Comparison of ENCODE assay signal across 14 cellular contexts in the genomic region with DNA sequence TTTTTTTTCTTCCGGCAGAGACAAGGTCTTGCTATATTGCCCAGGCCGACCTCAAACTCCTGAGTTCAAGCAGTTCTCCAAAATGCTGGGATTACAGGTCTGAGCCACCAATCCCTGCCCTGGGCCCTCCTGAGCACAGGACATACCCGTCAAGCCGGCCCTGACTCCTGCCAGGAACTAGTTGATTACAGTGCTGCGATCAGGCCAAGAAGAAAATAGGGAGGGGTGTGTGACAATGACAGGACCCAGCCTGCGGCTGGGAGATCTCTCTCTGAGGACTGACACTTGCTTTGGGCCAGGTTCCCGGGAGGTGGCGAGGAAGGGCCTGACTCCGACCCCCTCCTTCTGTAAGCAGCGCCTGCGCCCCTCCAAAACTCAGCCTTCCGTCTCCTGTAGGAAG.
"Had no signal": no experiment of that assay in that cellular context is flagged by ENCODE, and none has a peak within 500 bp of the region (broad histone marks: within the 10 kb centered on the region; RNA-seq: fewer than 3 reads in every experiment).

No MANE protein-coding gene starts in this region.

- H3K4me3 ChIP-seq: cardiac muscle cell, lung, sigmoid colon had no signal

- H3K27me3 ChIP-seq: cardiac muscle cell, sigmoid colon had no signal

- H3K9ac ChIP-seq: SK-N-SH had no signal

- H3K36me3 ChIP-seq: cardiac muscle cell, sigmoid colon had no signal

- H3K9me3 ChIP-seq: sigmoid colon, SK-N-SH had no signal

- ATAC-seq: stimulated activated effector memory CD8-positive, alpha-beta T cell treated with anti-CD3 and anti-CD28 coated beads, Interleukin-12 subunit alpha, Interleukin-12 subunit beta, amount 100 ng/mL, for 72 hours; T-cell had no signal

- H3K27ac ChIP-seq: cardiac muscle cell, sigmoid colon had no signal

- DNase-seq: activated CD4-positive, alpha-beta T cell treated with anti-CD3 and anti-CD28 coated beads for 1 hour; activated CD4-positive, alpha-beta T cell treated with anti-CD3 and anti-CD28 coated beads, Interleukin-2, amount 50 U/mL, for 4 hours; activated naive CD4-positive, alpha-beta T cell treated with anti-CD3 and anti-CD28 coated beads, Interleukin-2, amount 10 ng/mL, durations not matched to agents 7 days and 5 days; activated T-cell treated with anti-CD3 and anti-CD28 coated beads, Interleukin-2, amount 50 U/mL, for 24 hours; erythroblast; hypothalamus; kidney glomerular epithelial cell; sigmoid colon; SK-N-SH; stimulated activated CD4-positive, alpha-beta T cell treated with anti-CD3 and anti-CD28 coated beads, Interleukin-2, amount 100 ng/mL, for 24 hours; T-cell had no signal
